9 cellular contexts compared by ENCODE assay signal in the genomic region with DNA sequence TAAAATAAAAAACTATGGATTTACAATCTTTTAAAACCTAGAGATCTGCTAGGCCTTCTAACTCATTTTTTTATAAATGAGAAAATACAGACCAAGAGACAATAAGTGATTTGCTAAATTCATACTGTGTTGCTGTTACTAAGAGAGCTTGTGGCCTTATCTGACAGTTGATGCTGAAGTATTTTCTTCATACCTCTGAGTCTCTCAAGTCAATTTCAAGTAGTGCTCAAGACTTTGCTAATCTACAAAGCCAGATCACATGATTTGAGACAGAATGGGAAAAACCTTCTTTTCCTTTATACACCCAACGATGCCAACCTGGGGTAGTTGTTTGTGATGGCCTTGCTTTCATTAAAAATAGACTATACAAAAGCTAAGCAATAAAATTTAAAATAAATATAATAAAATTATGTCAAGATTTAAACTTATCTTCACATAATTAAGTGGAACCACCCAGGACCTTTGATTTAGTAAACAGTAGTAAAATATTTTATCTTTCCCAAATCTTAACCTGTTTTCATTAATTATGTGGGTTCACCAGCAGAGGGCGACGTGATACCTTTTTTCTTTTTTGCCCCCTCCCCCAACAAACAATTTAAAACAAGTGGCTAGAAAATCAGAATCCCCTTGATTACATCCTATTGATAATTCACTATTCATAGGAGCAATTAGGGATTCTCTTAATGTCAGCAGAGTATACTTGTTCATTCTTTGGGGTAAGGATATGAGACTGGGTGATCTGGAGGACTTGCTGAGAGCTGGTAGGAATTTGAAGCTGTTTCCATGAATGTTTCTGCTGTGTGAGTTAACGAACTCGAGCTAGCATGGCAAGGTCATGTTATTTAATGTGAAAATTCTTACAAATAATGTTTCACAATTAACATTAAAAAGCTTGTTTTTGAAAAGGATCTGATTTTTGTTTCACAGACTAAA. TPM values are rescaled to one million over a fixed set of nuclear protein-coding genes. Genes with fewer than 3 reads are reported as not detected.
DNase-seq lines count a peak whose midpoint lies in the region; ATAC-seq, FAIRE-seq and TF ChIP-seq lines count a peak whose summit lies in the region.
"Had no signal": no experiment of that assay in that cellular context is flagged by ENCODE, and none has a peak within 500 bp of the region (broad histone marks: within the 10 kb centered on the region; RNA-seq: fewer than 3 reads in every experiment).

No MANE protein-coding gene starts in this region.

- TF ChIP-seq EP300 in ovary (IDR thresholded peaks at IDR 0.05): no peak

- intact Hi-C loops in ovary (cut with DNase I): no loop called here

- H3K27ac ChIP-seq in ovary: no peak overlapping the region

- no peaks in the 10 kb centered on the region for H3K9me3 ChIP-seq in ovary
- H3K9me3 ChIP-seq: HAP-1 had no signal

- H3K36me3 ChIP-seq in ovary: no peaks in the 10 kb centered on the region
- H3K36me3 ChIP-seq: HAP-1 had no signal

- no peaks in the 10 kb centered on the region for H3K27me3 ChIP-seq in ovary

- H3K4me1 ChIP-seq in ovary (ENCODE audit: insufficient read depth): no peaks in the 10 kb centered on the region
- H3K4me1 ChIP-seq: HAP-1 had no signal

- no peak overlapping the region for H3K4me3 ChIP-seq in AG10803 (ENCODE audit: low read length)
- no peak overlapping the region for H3K4me3 ChIP-seq in ovary
- H3K4me3 ChIP-seq: HAP-1 had no signal

- TF ChIP-seq POLR2A in ovary (IDR thresholded peaks at IDR 0.05): no peak

- DNase-seq in AG10803 (ENCODE audit: low read depth): no peak
- DNase-seq in left kidney (ENCODE audit: low read depth, low spot score): peak; percentile 53
- no peak for DNase-seq in NCI-H128 (lab: John Stamatoyannopoulos, UW; ENCODE audit: unreplicated experiment)
- DNase-seq in ovary: no peak
- no peak for DNase-seq in D341Med (ENCODE audit: low spot score)

- TF ChIP-seq CTCF in AG10803 (conservative IDR thresholded peaks at IDR 0.05; ENCODE audit: low read length) (peak; percentile 34), GM12872 (IDR thresholded peaks at IDR 0.05; ENCODE audit: insufficient read depth, low read depth, low read length) (peak; percentile 40; the same call in 2 of the 3 replicates), ovary (IDR thresholded peaks at IDR 0.05) (no peak)

- ATAC-seq in GM19351 (IDR thresholded peaks at IDR 0.05; ENCODE audit: unreplicated experiment): no peak

- peak; percentile 25 for FAIRE-seq in TTC549 (lab: Jason Lieb, UNC)

- WGBS in ovary, 3 donors: 22 to 29% (median 26%) methylated on average over 5 of the region's 5 CpGs

RNA-seq across cellular contexts. Expression of gene SLC5A7, which starts 49.6 kb away (rescaled TPM):
- total RNA-seq in ovary: under 1 TPM in 2 of 7 donors, not detected in 5; 0.54 to 0.61 TPM
- polyA plus RNA-seq in ovary: under 1 TPM; 0.02 to 0.43 TPM

Comparison
In these comparisons a context has a peak if more than half of its experiments do, and no peak if none do; other contexts are left out.
1. CTCF ChIP-seq: peak in AG10803 (single experiment) and GM12872 (single experiment); none in ovary (0 of 3).